ENCODE assay signal across 1 cellular context in genomic region chr16:2482181-2483107, GRCh38.
TF ChIP-seq lines count a peak whose summit lies in the region.

No MANE protein-coding gene starts in this region.

TF ChIP-seq in K562, 482 proteins besides CTCF, POLR2A, EP300 and RAD21:
- TF ChIP-seq ZNF217 (CRISPR knock-in tag; IDR thresholded peaks at IDR 0.05): no peak
- TF ChIP-seq GATAD2A (IDR thresholded peaks at IDR 0.05): no peak
- TF ChIP-seq MECOM (CRISPR knock-in tag; IDR thresholded peaks at IDR 0.05): no peak
- TF ChIP-seq ZC3H11A (IDR thresholded peaks at IDR 0.05; ENCODE audit: low read depth, low read length): no peak
- no peak for TF ChIP-seq ZNF24 (IDR thresholded peaks at IDR 0.05)
- TF ChIP-seq ZBTB43 (CRISPR knock-in tag; IDR thresholded peaks at IDR 0.05): no peak
- no peak for TF ChIP-seq E2F6 (IDR thresholded peaks at IDR 0.05; ENCODE audit: borderline replicate concordance in 1 of 2, extremely low read depth in 1 of 2, insufficient read depth in 1 of 2, insufficient read length in 1 of 2, low read depth in 1 of 2, low read length in 1 of 2, poor library complexity in 1 of 2, severe bottlenecking in 1 of 2)
- TF ChIP-seq POLR2H (tag; IDR thresholded peaks at IDR 0.05; ENCODE audit: low read depth): no peak
- peak; percentile 90 for TF ChIP-seq ZBTB33 (CRISPR knock-in tag; IDR thresholded peaks at IDR 0.05)
- no peak for TF ChIP-seq ZNF785 (CRISPR knock-in tag; IDR thresholded peaks at IDR 0.05)
- TF ChIP-seq ZNF311 (CRISPR knock-in tag; IDR thresholded peaks at IDR 0.05): no peak
- no peak for TF ChIP-seq RAD51 (IDR thresholded peaks at IDR 0.05; ENCODE audit: borderline replicate concordance, low read depth)
- no peak for TF ChIP-seq RBM17 (IDR thresholded peaks at IDR 0.05; ENCODE audit: borderline replicate concordance, low read depth, low read length)
- TF ChIP-seq ZBTB11 (CRISPR knock-in tag; IDR thresholded peaks at IDR 0.05): no peak
- TF ChIP-seq RFX1 (IDR thresholded peaks at IDR 0.05): no peak
- no peak for TF ChIP-seq ZNF830 (CRISPR knock-in tag; IDR thresholded peaks at IDR 0.05)
- no peak for TF ChIP-seq RBM22 (IDR thresholded peaks at IDR 0.05; ENCODE audit: low read depth, low read length, poor library complexity, severe bottlenecking)
- TF ChIP-seq RUNX1 (IDR thresholded peaks at IDR 0.05; ENCODE audit: low read depth): no peak
- no peak for TF ChIP-seq RBM25 (IDR thresholded peaks at IDR 0.05; ENCODE audit: low read depth, low read length, severe bottlenecking)
- TF ChIP-seq RBFOX2 (IDR thresholded peaks at IDR 0.05; ENCODE audit: low read depth, low read length): peak; percentile 30; the same call in 1 of the 2 replicates
- no peak for TF ChIP-seq BDP1 (IDR thresholded peaks at IDR 0.05; ENCODE audit: insufficient read depth, insufficient read length)
- TF ChIP-seq TFAP4 (CRISPR knock-in tag; IDR thresholded peaks at IDR 0.05; ENCODE audit: borderline replicate concordance): peak; percentile 16; the same call in 1 of the 2 replicates
- no peak for TF ChIP-seq YY1 (IDR thresholded peaks at IDR 0.05; ENCODE audit: borderline replicate concordance in 1 of 3, control insufficient read depth in 1 of 3, extremely low read depth in 1 of 3, insufficient read depth in 3 of 3, insufficient read length in 1 of 3, insufficient replicate concordance in 2 of 3, low read depth in 1 of 3, low read length in 2 of 3)
- TF ChIP-seq POLR2G (IDR thresholded peaks at IDR 0.05; ENCODE audit: low read depth, low read length): peak; percentile 38
- TF ChIP-seq CXXC5 (CRISPR knock-in tag; IDR thresholded peaks at IDR 0.05): 0 out of 2 replicates have a peak, but pooled peaks have one; percentile 16
- TF ChIP-seq HES1 (IDR thresholded peaks at IDR 0.05; ENCODE audit: low read depth): no peak
- TF ChIP-seq HMG20A (CRISPR knock-in tag; conservative IDR thresholded peaks at IDR 0.05): no peak
- no peak for TF ChIP-seq HMGN3 (IDR thresholded peaks at IDR 0.05; ENCODE audit: borderline replicate concordance, extremely low read depth, insufficient read length, low read depth, low read length)
- TF ChIP-seq ZFX (CRISPR knock-in tag; IDR thresholded peaks at IDR 0.05): no peak
- TF ChIP-seq TAF1 (IDR thresholded peaks at IDR 0.05; ENCODE audit: control insufficient read depth, extremely low read depth, insufficient read depth, low read length, severe bottlenecking): no peak
- no peak for TF ChIP-seq ZBTB12 (CRISPR knock-in tag; IDR thresholded peaks at IDR 0.05)
- no peak for TF ChIP-seq ZNF41 (CRISPR knock-in tag; conservative IDR thresholded peaks at IDR 0.05)
TF ChIP-seq in K562: peak in this region for 5.
